ENCODE assay signal across 8 cellular contexts in the genomic region with DNA sequence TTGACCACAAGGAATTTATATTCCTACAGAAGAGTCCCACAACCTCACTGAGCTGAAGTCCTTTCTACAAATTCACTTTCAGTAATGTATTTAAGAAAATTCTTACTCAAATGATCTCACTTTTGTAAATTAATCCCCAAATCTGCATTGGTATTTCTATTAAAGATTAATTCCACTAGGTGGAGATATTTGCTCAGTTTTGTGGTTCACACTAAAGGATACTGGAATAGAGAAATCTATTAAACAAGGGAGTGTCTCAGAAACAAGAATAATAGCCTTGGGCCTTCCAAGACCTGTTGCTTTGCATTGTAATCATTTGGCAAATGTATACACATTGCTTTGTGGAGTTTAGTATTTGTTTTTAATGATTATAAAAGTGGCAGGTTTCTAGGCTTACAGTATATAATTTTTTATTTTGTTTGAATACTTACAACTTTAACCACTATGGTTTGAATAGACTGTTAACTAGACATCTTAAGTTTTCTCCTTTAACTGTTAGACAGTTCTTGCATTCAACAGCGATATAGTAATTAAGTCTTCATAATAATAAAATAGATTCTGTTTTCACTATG. TPM values are rescaled to one million over a fixed set of nuclear protein-coding genes. Genes with fewer than 3 reads are reported as not detected.
A peak's percentile ranks its signal among the peaks of the same experiment; 100 is the strongest.
DNase-seq lines count a peak whose midpoint lies in the region; ATAC-seq and TF ChIP-seq lines count a peak whose summit lies in the region.

No MANE protein-coding gene starts in this region.

- H2AK5ac ChIP-seq in neuronal stem cell (ENCODE audit: low read depth, low read length), result no peak overlapping the region

- H4K8ac ChIP-seq in neuronal stem cell (ENCODE audit: low read depth, low read length), result no peak overlapping the region

- H4K20me1 ChIP-seq in GM23248 (ENCODE audit: insufficient read depth), result no peaks in the 10 kb centered on the region

- H3K23ac ChIP-seq in neuronal stem cell (ENCODE audit: low read depth, low read length, poor library complexity), result no peak overlapping the region

- ATAC-seq in gastroesophageal sphincter (no peak), HG02759 (IDR thresholded peaks at IDR 0.05; ENCODE audit: unreplicated experiment) (no peak), GM19452 (IDR thresholded peaks at IDR 0.05; ENCODE audit: unreplicated experiment) (no peak)

- H3F3A ChIP-seq in GM23248 (ENCODE audit: insufficient read depth), result no peaks in the 10 kb centered on the region

- H3K27ac ChIP-seq in GM23248 (no peak overlapping the region), RWPE1 (no peak overlapping the region), gastroesophageal sphincter (no peak overlapping the region), neuronal stem cell (replicated peaks; ENCODE audit: low read length) (no peak overlapping the region)

- no peak overlapping the region for H2BK15ac ChIP-seq in neuronal stem cell (ENCODE audit: low read length)

- in situ Hi-C loops in GM23248 (cut with MboI), result loop anchor here (10.0 to 25.0 kb wide), 2 partner anchors 683 to 1001 kb away; no protein-coding TSS in a partner anchor

- no peak for TF ChIP-seq POLR2A in gastroesophageal sphincter (IDR thresholded peaks at IDR 0.05)

- H3K9me2 ChIP-seq in GM23248 (ENCODE audit: insufficient read depth), result no peaks in the 10 kb centered on the region

- no peak for TF ChIP-seq EP300 in gastroesophageal sphincter (IDR thresholded peaks at IDR 0.05)

- H3K79me1 ChIP-seq in neuronal stem cell (ENCODE audit: low read depth, low read length), result no peaks in the 10 kb centered on the region

- H3K4me3 ChIP-seq in GM23248, result no peak overlapping the region
- H3K4me3 ChIP-seq in gastroesophageal sphincter, result no peak overlapping the region
- H3K4me3 ChIP-seq in neuronal stem cell (ENCODE audit: low read length in 2 of 2), result no peak overlapping the region

- no peak overlapping the region for H2BK120ac ChIP-seq in neuronal stem cell (ENCODE audit: low read depth, low read length)

- no peak overlapping the region for H4K91ac ChIP-seq in neuronal stem cell (ENCODE audit: low read depth, low read length, poor library complexity)

- no peak overlapping the region for H2BK12ac ChIP-seq in neuronal stem cell (ENCODE audit: low read length)

- no peak overlapping the region for H3K9ac ChIP-seq in GM23248
- no peak overlapping the region for H3K9ac ChIP-seq in neuronal stem cell (ENCODE audit: low read depth, low read length, poor library complexity)

- no peak overlapping the region for H3K14ac ChIP-seq in neuronal stem cell (ENCODE audit: low read length)

- 60 to 67% methylated on average over 1 of the region's 1 CpG for WGBS in GM23248 (ENCODE audit: low coverage in 1 of 2, low lambda C conversion rate in 2 of 2, missing lambda C conversion rate in 2 of 2), 2 experiments
- WGBS in gastroesophageal sphincter (ENCODE audit: low coverage in 1 of 2), 2 donors, result 65 to 69% methylated on average over 1 of the region's 1 CpG
- WGBS in neuronal stem cell (ENCODE audit: extremely low coverage in 2 of 2, insufficient read length in 2 of 2, insufficient replicate concordance in 1 of 2), 2 donors, result no CpG with 5 or more reads among the region's 1 CpG

- H3K4me2 ChIP-seq in GM23248 (ENCODE audit: unreplicated experiment) (no peak overlapping the region), neuronal stem cell (ENCODE audit: insufficient read depth, low read length, poor library complexity, severe bottlenecking) (no peak overlapping the region)

- H3K4ac ChIP-seq in neuronal stem cell (ENCODE audit: low read length), result no peak overlapping the region

- H3K18ac ChIP-seq in neuronal stem cell (ENCODE audit: low read length), result no peak overlapping the region

- peak; percentile 41 for DNase-seq in AG08395 (ENCODE audit: low spot score)
- peak; percentile 58 for DNase-seq in GM23248
- DNase-seq in RWPE1 (ENCODE audit: low spot score), result peak; percentile 35
- DNase-seq in activated CD4-positive, alpha-beta T cell treated with anti-CD3 and anti-CD28 coated beads for 1 hour, result no peak
- no peak for DNase-seq in neuronal stem cell (ENCODE audit: low spot score)

- H3K4me1 ChIP-seq in GM23248 (ENCODE audit: insufficient read depth) (no peaks in the 10 kb centered on the region; the same call in 1 of the 2 replicates), gastroesophageal sphincter (no peaks in the 10 kb centered on the region), neuronal stem cell (ENCODE audit: control insufficient read depth in 2 of 2, insufficient read depth in 1 of 2, low read depth in 1 of 2, low read length in 2 of 2) (no peaks in the 10 kb centered on the region)

- CTCF ChIA-PET in RWPE1 (lab: Yijun Ruan, JAX), result interaction anchor here (0.6 to 1.5 kb wide), 3 partner anchors 167 to 680 kb away, joined by 4 to 11 read pairs (median 5); no protein-coding TSS in a partner anchor

- no peaks in the 10 kb centered on the region for H3K9me3 ChIP-seq in GM23248 (ENCODE audit: low read depth)
- H3K9me3 ChIP-seq in gastroesophageal sphincter, result no peaks in the 10 kb centered on the region
- H3K9me3 ChIP-seq in neuronal stem cell (replicated peaks in 1 of 2; ENCODE audit: control insufficient read depth in 2 of 2, insufficient read depth in 1 of 2, low read depth in 1 of 2, low read length in 2 of 2), result no peaks in the 10 kb centered on the region

- H3K79me2 ChIP-seq in GM23248 (ENCODE audit: insufficient read depth), result no peaks in the 10 kb centered on the region

- no peak overlapping the region for H2AFZ ChIP-seq in GM23248
- no peak overlapping the region for H2AFZ ChIP-seq in neuronal stem cell (ENCODE audit: low read length)

- TF ChIP-seq CTCF in RWPE1 (conservative IDR thresholded peaks at IDR 0.05; ENCODE audit: low read depth) (peak; percentile 29; the same call in 1 of the 2 replicates), gastroesophageal sphincter (IDR thresholded peaks at IDR 0.05) (peak; percentile 15 to 52 (median 50))

- no peak overlapping the region for H2BK5ac ChIP-seq in neuronal stem cell (ENCODE audit: low read length)

- no peaks in the 10 kb centered on the region for H3K27me3 ChIP-seq in GM23248 (replicated peaks; ENCODE audit: insufficient read depth)
- H3K27me3 ChIP-seq in gastroesophageal sphincter, result peaks cover 5% of the 10 kb centered on the region
- no peaks in the 10 kb centered on the region for H3K27me3 ChIP-seq in neuronal stem cell (ENCODE audit: control insufficient read depth in 3 of 3, insufficient read depth in 3 of 3, low read depth in 1 of 3, low read length in 3 of 3)

- POLR2A ChIA-PET in RWPE1 (lab: Yijun Ruan, JAX; ENCODE audit: low non-redundant PET), result no interaction called here

- no peaks in the 10 kb centered on the region for H3K36me3 ChIP-seq in GM23248 (ENCODE audit: low read depth)
- no peaks in the 10 kb centered on the region for H3K36me3 ChIP-seq in gastroesophageal sphincter
- H3K36me3 ChIP-seq in neuronal stem cell (replicated peaks in 1 of 2; ENCODE audit: control insufficient read depth in 2 of 2, insufficient read depth in 2 of 2, low read length in 2 of 2), result no peaks in the 10 kb centered on the region

RNA-seq across cellular contexts. Expression of gene CFAP299, which starts 25.9 kb away (rescaled TPM):
- total RNA-seq in GM23248 (2014; rRNA removed; shearing (Covaris generic)), result 1.1 TPM in 1 of 2 replicates, not detected in the other
- 1.0 and 1.2 TPM in 2 replicates for polyA plus RNA-seq in GM23248 (2016; fragmentation: Nextera tagmentation; extraction: Ambion mirVana)
- 1 to 10 TPM in 1 of 4 donors, not detected in 3; 5.1 TPM for total RNA-seq in gastroesophageal sphincter
- not detected for polyA plus RNA-seq in neuronal stem cell (2013, experiment 1 of 2)
- not detected for polyA plus RNA-seq in neuronal stem cell (2013, experiment 2 of 2)

Comparison
In these comparisons a context has a peak if more than half of its experiments do, and no peak if none do; other contexts are left out.
1. DNase-seq: peak in AG08395 (single experiment), GM23248 (single experiment) and RWPE1 (single experiment); none in activated CD4-positive, alpha-beta T cell treated with anti-CD3 and anti-CD28 coated beads for 1 hour (single experiment) and neuronal stem cell (single experiment).